In genomic region chr18:63422862-63423304, GRCh38 we compare ENCODE assay signal across 8 cellular contexts. TPM values are rescaled to one million over a fixed set of nuclear protein-coding genes. Genes with fewer than 3 reads are reported as not detected.
DNase-seq lines count a peak whose midpoint lies in the region; ATAC-seq lines count a peak whose summit lies in the region.

No MANE protein-coding gene starts in this region.

- no peaks in the 10 kb centered on the region for H3K9me3 Mint-ChIP-seq in activated naive CD8-positive, alpha-beta T cell treated with anti-CD3 and anti-CD28 coated beads, Interleukin-2, amount 10 ng/mL, durations not matched to agents 7 days and 5 days
- no peaks in the 10 kb centered on the region for H3K9me3 Mint-ChIP-seq in stimulated activated effector memory CD8-positive, alpha-beta T cell treated with anti-CD3 and anti-CD28 coated beads, Interleukin-12 subunit alpha, Interleukin-12 subunit beta, amount 100 ng/mL, for 72 hours

- H3K4me2 ChIP-seq in BLaER1 treated with 17β-estradiol and CSF1 and Interleukin-3, amounts not matched to agents 10 nM and 100 nM, result peak overlapping the region; percentile 73 to 94 (median 84)

- H3K36me3 Mint-ChIP-seq in activated naive CD8-positive, alpha-beta T cell treated with anti-CD3 and anti-CD28 coated beads, Interleukin-2, amount 10 ng/mL, durations not matched to agents 7 days and 5 days, result peaks cover 4% of the 10 kb centered on the region
- H3K36me3 Mint-ChIP-seq in stimulated activated effector memory CD8-positive, alpha-beta T cell treated with anti-CD3 and anti-CD28 coated beads, Interleukin-12 subunit alpha, Interleukin-12 subunit beta, amount 100 ng/mL, for 72 hours, result peaks cover 23% of the 10 kb centered on the region

- H3K27me3 Mint-ChIP-seq in activated naive CD8-positive, alpha-beta T cell treated with anti-CD3 and anti-CD28 coated beads, Interleukin-2, amount 10 ng/mL, durations not matched to agents 7 days and 5 days, result no peaks in the 10 kb centered on the region

- H3K4me1 Mint-ChIP-seq in activated naive CD8-positive, alpha-beta T cell treated with anti-CD3 and anti-CD28 coated beads, Interleukin-2, amount 10 ng/mL, durations not matched to agents 7 days and 5 days, result peaks cover 16% of the 10 kb centered on the region
- H3K4me1 Mint-ChIP-seq in stimulated activated effector memory CD8-positive, alpha-beta T cell treated with anti-CD3 and anti-CD28 coated beads, Interleukin-12 subunit alpha, Interleukin-12 subunit beta, amount 100 ng/mL, for 72 hours, result peaks cover 20% of the 10 kb centered on the region

- POLR2A ChIA-PET in activated naive CD8-positive, alpha-beta T cell treated with anti-CD3 and anti-CD28 coated beads, Interleukin-2, amount 10 ng/mL, durations not matched to agents 7 days and 5 days (lab: Charles Lee), result interaction anchor here (1.0 to 2.0 kb wide), 7 partner anchors 10 to 102 kb away, joined by 3 to 22 read pairs (median 3); no protein-coding TSS in a partner anchor

- no peak for DNase-seq in activated naive CD8-positive, alpha-beta T cell treated with anti-CD3 and anti-CD28 coated beads, Interleukin-2, amount 10 ng/mL, durations not matched to agents 7 days and 5 days
- no peak for DNase-seq in stimulated activated effector memory CD8-positive, alpha-beta T cell treated with anti-CD3 and anti-CD28 coated beads, Interleukin-12 subunit alpha, Interleukin-12 subunit beta, amount 100 ng/mL, for 72 hours (ENCODE audit: low spot score in 2 of 2)
- DNase-seq in SK-N-DZ (ENCODE audit: low spot score) (no peak), NCI-H526 treated with DMSO at 0.1 percent for 48 hours (lab: John Stamatoyannopoulos, UW) (no peak)

- H3K9me3 ChIP-seq in BLaER1 treated with 17β-estradiol and CSF1 and Interleukin-3, amounts not matched to agents 10 nM and 100 nM (replicated peaks in 1 of 11), result no peaks in the 10 kb centered on the region

- H3K9ac ChIP-seq in BLaER1 treated with 17β-estradiol and CSF1 and Interleukin-3, amounts not matched to agents 10 nM and 100 nM, result peak overlapping the region; percentile 89 to 97 (median 93)

- peak overlapping the region; percentile 88 for H3K4me3 Mint-ChIP-seq in activated naive CD8-positive, alpha-beta T cell treated with anti-CD3 and anti-CD28 coated beads, Interleukin-2, amount 10 ng/mL, durations not matched to agents 7 days and 5 days
- H3K4me3 Mint-ChIP-seq in stimulated activated effector memory CD8-positive, alpha-beta T cell treated with anti-CD3 and anti-CD28 coated beads, Interleukin-12 subunit alpha, Interleukin-12 subunit beta, amount 100 ng/mL, for 72 hours, result peak overlapping the region; percentile 96

- peaks cover 16 to 38% (median 23%) of the 10 kb centered on the region in 10 experiments for H3K4me1 ChIP-seq in BLaER1 treated with 17β-estradiol and CSF1 and Interleukin-3, amounts not matched to agents 10 nM and 100 nM

- peaks cover 13 to 40% (median 23%) of the 10 kb centered on the region in 11 experiments; a peak in 18 of 22 replicates for H4K20me1 ChIP-seq in BLaER1 treated with 17β-estradiol and CSF1 and Interleukin-3, amounts not matched to agents 10 nM and 100 nM

- peak overlapping the region; percentile 94 for H3K27ac Mint-ChIP-seq in activated naive CD8-positive, alpha-beta T cell treated with anti-CD3 and anti-CD28 coated beads, Interleukin-2, amount 10 ng/mL, durations not matched to agents 7 days and 5 days
- peak overlapping the region; percentile 99 for H3K27ac Mint-ChIP-seq in stimulated activated effector memory CD8-positive, alpha-beta T cell treated with anti-CD3 and anti-CD28 coated beads, Interleukin-12 subunit alpha, Interleukin-12 subunit beta, amount 100 ng/mL, for 72 hours

- ATAC-seq in GM19035 (IDR thresholded peaks at IDR 0.05; ENCODE audit: unreplicated experiment) (peak; percentile 39), HG03196 (IDR thresholded peaks at IDR 0.05; ENCODE audit: unreplicated experiment) (peak; percentile 31)
- peak; percentile 45 for ATAC-seq in activated naive CD8-positive, alpha-beta T cell treated with anti-CD3 and anti-CD28 coated beads, Interleukin-2, amount 10 ng/mL, durations not matched to agents 7 days and 5 days (ENCODE audit: low read depth)
- peak; percentile 68 for ATAC-seq in stimulated activated effector memory CD8-positive, alpha-beta T cell treated with anti-CD3 and anti-CD28 coated beads, Interleukin-12 subunit alpha, Interleukin-12 subunit beta, amount 100 ng/mL, for 72 hours

- H3K27ac ChIP-seq in BLaER1 treated with 17β-estradiol and CSF1 and Interleukin-3, amounts not matched to agents 10 nM and 100 nM, result peak overlapping the region; percentile 88 to 98 (median 93)

- peaks cover 28 to 31% (median 30%) of the 10 kb centered on the region in 11 experiments for H3K36me3 ChIP-seq in BLaER1 treated with 17β-estradiol and CSF1 and Interleukin-3, amounts not matched to agents 10 nM and 100 nM

- H3K27me3 ChIP-seq in BLaER1 treated with 17β-estradiol and CSF1 and Interleukin-3, amounts not matched to agents 10 nM and 100 nM, result no peaks in the 10 kb centered on the region

- H3K4me3 ChIP-seq in BLaER1 treated with 17β-estradiol and CSF1 and Interleukin-3, amounts not matched to agents 10 nM and 100 nM, result peak overlapping the region; percentile 74 to 98 (median 90)
- peak overlapping the region; percentile 91 for H3K4me3 ChIP-seq in iPS-11a (ENCODE audit: low read depth, low read length)

RNA-seq across cellular contexts. Expression of gene VPS4B, which starts 0.6 kb away (rescaled TPM):
- total RNA-seq in activated naive CD8-positive, alpha-beta T cell treated with anti-CD3 and anti-CD28 coated beads, Interleukin-2, amount 10 ng/mL, durations not matched to agents 7 days and 5 days, result 10 to 100 TPM; 72.8 to 78.2 TPM
- polyA plus RNA-seq in SK-N-DZ (2014; cell fraction: cytosol; rRNA removed), result 20.6 and 20.8 TPM in 2 replicates
- 7.0 and 11.5 TPM in 2 replicates for polyA plus RNA-seq in SK-N-DZ (2014; cell fraction: nucleus; rRNA removed)

RNA-seq across cellular contexts. Expression of gene SERPINB5, which starts 53.9 kb away (rescaled TPM):
- not detected for total RNA-seq in activated naive CD8-positive, alpha-beta T cell treated with anti-CD3 and anti-CD28 coated beads, Interleukin-2, amount 10 ng/mL, durations not matched to agents 7 days and 5 days
- not detected in 2 replicates for polyA plus RNA-seq in SK-N-DZ (2014; cell fraction: cytosol; rRNA removed)
- polyA plus RNA-seq in SK-N-DZ (2014; cell fraction: nucleus; rRNA removed), result not detected in 2 replicates

RNA-seq across cellular contexts. Expression of gene KDSR, which starts 55.9 kb away (rescaled TPM):
- 10 to 100 TPM; 48.1 to 50.1 TPM for total RNA-seq in activated naive CD8-positive, alpha-beta T cell treated with anti-CD3 and anti-CD28 coated beads, Interleukin-2, amount 10 ng/mL, durations not matched to agents 7 days and 5 days
- 11.3 and 21.7 TPM in 2 replicates for polyA plus RNA-seq in SK-N-DZ (2014; cell fraction: cytosol; rRNA removed)
- polyA plus RNA-seq in SK-N-DZ (2014; cell fraction: nucleus; rRNA removed), result 7.9 and 13.6 TPM in 2 replicates
